Comparison of ENCODE assay signal across 34 cellular contexts in genomic region chr6:22754111-22754510, GRCh38.
A peak's percentile ranks its signal among the peaks of the same experiment; 100 is the strongest.
DNase-seq lines count a peak whose midpoint lies in the region; ATAC-seq, FAIRE-seq and TF ChIP-seq lines count a peak whose summit lies in the region.
"Had no signal": no experiment of that assay in that cellular context is flagged by ENCODE, and none has a peak within 500 bp of the region (broad histone marks: within the 10 kb centered on the region; RNA-seq: fewer than 3 reads in every experiment).

No MANE protein-coding gene starts in this region.

- FAIRE-seq in bronchial epithelial cell (lab: Jason Lieb, UNC), result no peak
- FAIRE-seq: GM18507, urothelium cell line had no signal

- no peak overlapping the region for H2BK5ac ChIP-seq in IMR-90 (ENCODE audit: low read depth, low read length, poor library complexity, severe bottlenecking)

- ATAC-seq in IMR-90 (ENCODE audit: low read depth), result peak; percentile 93
- no peak for ATAC-seq in HG03108 (IDR thresholded peaks at IDR 0.05; ENCODE audit: unreplicated experiment)
- ATAC-seq: left colon, right cardiac atrium had no signal

- H3K27me3 ChIP-seq in ACC112 (ENCODE audit: insufficient read depth, low read length) (no peaks in the 10 kb centered on the region), IMR-90 (ENCODE audit: control insufficient read depth, insufficient read depth, low read length) (no peaks in the 10 kb centered on the region), bronchial epithelial cell (ENCODE audit: control insufficient read depth, insufficient read depth, low read length) (no peaks in the 10 kb centered on the region), H7 (ENCODE audit: control insufficient read depth, insufficient read depth, low read length) (no peaks in the 10 kb centered on the region)
- H3K27me3 ChIP-seq: esophagus squamous epithelium, Peyer's patch, testis had no signal

- no CpG with 5 or more reads among the region's 2 CpGs for WGBS in IMR-90 (ENCODE audit: extremely low coverage in 2 of 2, insufficient read length in 1 of 2), 2 experiments

- no TSS peak for BruUV-seq in IMR-90 (replicated peaks; lab: Mats Ljungman, UMichigan)

- H2BK15ac ChIP-seq in IMR-90 (ENCODE audit: low read depth, low read length), result no peak overlapping the region

- no peaks in the 10 kb centered on the region for H4K20me1 ChIP-seq in IMR-90 (ENCODE audit: insufficient read depth, low read length)

- H2AK5ac ChIP-seq in IMR-90 (ENCODE audit: low read depth, low read length), result no peak overlapping the region

- H3K36me3 ChIP-seq in ACC112 (ENCODE audit: insufficient read depth, low read length) (no peaks in the 10 kb centered on the region), IMR-90 (ENCODE audit: control insufficient read depth, insufficient read depth, low read length) (no peaks in the 10 kb centered on the region), bronchial epithelial cell (ENCODE audit: control insufficient read depth, insufficient read depth, low read length) (no peaks in the 10 kb centered on the region), H7 (replicated peaks; ENCODE audit: control insufficient read depth, insufficient read depth, low read length) (no peaks in the 10 kb centered on the region)
- H3K36me3 ChIP-seq: esophagus squamous epithelium, HAP-1, Peyer's patch, WERI-Rb-1 had no signal

- H3K14ac ChIP-seq in IMR-90 (replicated peaks; ENCODE audit: low read depth, low read length), result peak overlapping the region; percentile 42; the same call in 1 of the 2 replicates

- no peak overlapping the region for H3K56ac ChIP-seq in IMR-90 (ENCODE audit: extremely low read depth, insufficient read depth, low read length)

- peak overlapping the region; percentile 12 for H2AFZ ChIP-seq in ACC112 (ENCODE audit: low read length, unreplicated experiment)
- no peak overlapping the region for H2AFZ ChIP-seq in IMR-90 (replicated peaks; ENCODE audit: low read length, poor library complexity)

- CTCF ChIA-PET in IMR-90 (lab: Yijun Ruan, JAX), result interaction anchor here (0.5 kb wide), 1 partner anchor 244 kb away, joined by 3 read pairs; no protein-coding TSS in a partner anchor

- dilution Hi-C loops in IMR-90 (cut with HindIII; ENCODE audit: low sequenced_read_pairs, unreplicated experiment), result no loop called here

- H3K18ac ChIP-seq in IMR-90 (ENCODE audit: low read depth, low read length), result no peak overlapping the region

- TF ChIP-seq RAD21 in IMR-90 (IDR thresholded peaks at IDR 0.05; ENCODE audit: low read length), result no peak

- no peak overlapping the region for H3K4me3 ChIP-seq in ACC112 (ENCODE audit: low read depth, low read length)
- no peak overlapping the region for H3K4me3 ChIP-seq in IMR-90 (ENCODE audit: insufficient read depth, low read depth, low read length)
- H3K4me3 ChIP-seq in bronchial epithelial cell (ENCODE audit: low read depth, low read length), result no peak overlapping the region
- no peak overlapping the region for H3K4me3 ChIP-seq in H7 (ENCODE audit: insufficient read depth, low read depth, low read length)
- H3K4me3 ChIP-seq: esophagus squamous epithelium, HAP-1, Peyer's patch, testis had no signal

- H3K9me3 ChIP-seq in IMR-90 (ENCODE audit: control insufficient read depth, insufficient read depth, low read length), result no peaks in the 10 kb centered on the region; the same call in 1 of the 2 replicates
- H3K9me3 ChIP-seq: esophagus squamous epithelium, HAP-1, Peyer's patch, testis had no signal

- POLR2A ChIA-PET in IMR-90 (lab: Charles Lee; ENCODE audit: unreplicated experiment), result no interaction called here

- H4K91ac ChIP-seq in IMR-90 (ENCODE audit: insufficient read depth, low read depth, low read length), result no peak overlapping the region

- intact Hi-C loops in IMR-90 (cut with micrococcal nuclease), result loop anchor here (10.0 kb wide), 1 partner anchor 121 kb away; no protein-coding TSS in a partner anchor

- peak; percentile 87 for DNase-seq in IMR-90
- DNase-seq in bronchial epithelial cell (ENCODE audit: low read depth), result peak; percentile 2
- DNase-seq in iris pigment epithelial cell (ENCODE audit: low read depth), result peak; percentile 78
- no peak for DNase-seq in activated CD4-positive, CD25-positive, alpha-beta regulatory T cell (lab: John Stamatoyannopoulos, UW)
- no peak for DNase-seq in H7
- no peak for DNase-seq in SK-N-DZ (ENCODE audit: low spot score)
- DNase-seq: activated CD4-positive, alpha-beta T cell treated with anti-CD3 and anti-CD28 coated beads, Interleukin-2, amount 10 ng/mL, durations not matched to agents 24 days and 14 days; activated effector memory CD4-positive, alpha-beta T cell treated with anti-CD3 and anti-CD28 coated beads, Interleukin-2, amount 50 U/mL, for 16 hours; activated T-cell treated with anti-CD3 and anti-CD28 coated beads, Interleukin-2, amount 50 U/mL, for 1 hour; aorta; Calu3; CD4-positive, CD25-positive, alpha-beta regulatory T cell; dermis blood vessel endothelial cell; esophagus squamous epithelium; immature natural killer cell; left colon; NCI-H1436; NCI-H2081 treated with DMSO at 0.1 percent for 48 hours; NCI-H345; NCI-H748 treated with DMSO at 0.1 percent for 48 hours; Peyer's patch; posterior cingulate gyrus; right cardiac atrium; SHP77; stimulated activated CD8-positive, alpha-beta memory T cell treated with anti-CD3 and anti-CD28 coated beads, Interleukin-4, amount 100 ng/mL, for 48 hours; T1000; testis; WERI-Rb-1 had no signal

- H3K79me2 ChIP-seq in ACC112 (ENCODE audit: control insufficient read depth, insufficient read depth, low read length, unreplicated experiment), result no peaks in the 10 kb centered on the region

- H3K9me1 ChIP-seq in IMR-90 (ENCODE audit: insufficient read depth, low read length), result 0 out of 2 replicates have a peak, but pooled peaks cover 3% of the 10 kb centered on the region

- no peak overlapping the region for H2AK9ac ChIP-seq in IMR-90 (replicated peaks; ENCODE audit: low read depth, low read length, poor library complexity)

- H3K4me1 ChIP-seq in ACC112 (ENCODE audit: control insufficient read depth, insufficient read depth, low read length, unreplicated experiment), result peaks cover 4% of the 10 kb centered on the region
- H3K4me1 ChIP-seq in IMR-90 (ENCODE audit: control insufficient read depth, insufficient read depth, low read length), result peaks cover 5% of the 10 kb centered on the region; the same call in 1 of the 2 replicates
- H3K4me1 ChIP-seq: esophagus squamous epithelium, HAP-1, Peyer's patch, testis had no signal

- H3K9ac ChIP-seq in IMR-90 (ENCODE audit: low read depth, low read length), result no peak overlapping the region
- H3K9ac ChIP-seq: KMS-11 had no signal

- no peaks in the 10 kb centered on the region for H3K79me1 ChIP-seq in IMR-90 (ENCODE audit: low read depth in 1 of 2, low read length in 2 of 2)

- no peak overlapping the region for H4K5ac ChIP-seq in IMR-90 (ENCODE audit: low read depth, low read length)

- peak overlapping the region in 1 of 2 experiments; percentile 32; a peak in 2 of 4 replicates for H4K8ac ChIP-seq in IMR-90 (ENCODE audit: low read depth in 2 of 2, low read length in 2 of 2)

- TF ChIP-seq CTCF in IMR-90 (conservative IDR thresholded peaks at IDR 0.05; ENCODE audit: low read depth, low read length) (no peak), bronchial epithelial cell (IDR thresholded peaks at IDR 0.05; ENCODE audit: insufficient read depth, low read length, severe bottlenecking) (no peak)

- in situ Hi-C loops in IMR-90 (cut with MboI; ENCODE audit: low sequenced_read_pairs), result no loop called here

- H3K4me2 ChIP-seq in IMR-90 (ENCODE audit: low read depth, low read length), result no peak overlapping the region
- H3K4me2 ChIP-seq: KMS-11 had no signal

- peak overlapping the region; percentile 53; the same call in 1 of the 2 replicates for H2BK120ac ChIP-seq in IMR-90 (ENCODE audit: low read depth, low read length)

- no peak overlapping the region for H3K23ac ChIP-seq in IMR-90 (ENCODE audit: low read depth, low read length)

- H2BK20ac ChIP-seq in IMR-90 (ENCODE audit: low read depth, low read length), result peak overlapping the region; percentile 31; the same call in 1 of the 2 replicates

- no peak overlapping the region; the same call in 1 of the 2 replicates for H3K4ac ChIP-seq in IMR-90 (ENCODE audit: low read depth, low read length)

- TF ChIP-seq POLR2A in IMR-90 (IDR thresholded peaks at IDR 0.05; ENCODE audit: low read depth, low read length), result no peak

- H3K27ac ChIP-seq in ACC112 (ENCODE audit: low read depth, low read length), result no peak overlapping the region
- no peak overlapping the region for H3K27ac ChIP-seq in IMR-90 (ENCODE audit: insufficient read depth, low read length)
- H3K27ac ChIP-seq: esophagus squamous epithelium, KMS-11, Peyer's patch, testis, WERI-Rb-1 had no signal

TF ChIP-seq in IMR-90, 13 proteins besides CTCF, POLR2A, EP300 and RAD21 (continues in another document):
- TF ChIP-seq USF2 (IDR thresholded peaks at IDR 0.05; ENCODE audit: low read depth, low read length) (no peak), SMC3 (IDR thresholded peaks at IDR 0.05; ENCODE audit: low read depth, low read length) (no peak), BHLHE40 (IDR thresholded peaks at IDR 0.05; ENCODE audit: low read depth, low read length) (no peak), MXI1 (IDR thresholded peaks at IDR 0.05; ENCODE audit: borderline replicate concordance, low read depth, low read length) (no peak), NFE2L2 (IDR thresholded peaks at IDR 0.05; ENCODE audit: low read depth, low read length) (no peak), MAFK (IDR thresholded peaks at IDR 0.05; ENCODE audit: low read depth, low read length) (no peak), RCOR1 (IDR thresholded peaks at IDR 0.05; ENCODE audit: insufficient replicate concordance, low read length) (no peak), CHD1 (IDR thresholded peaks at IDR 0.05; ENCODE audit: low read depth, low read length) (no peak), CEBPB (IDR thresholded peaks at IDR 0.05; ENCODE audit: low read depth, low read length) (no peak)
- TF ChIP-seq, protein P1, sequence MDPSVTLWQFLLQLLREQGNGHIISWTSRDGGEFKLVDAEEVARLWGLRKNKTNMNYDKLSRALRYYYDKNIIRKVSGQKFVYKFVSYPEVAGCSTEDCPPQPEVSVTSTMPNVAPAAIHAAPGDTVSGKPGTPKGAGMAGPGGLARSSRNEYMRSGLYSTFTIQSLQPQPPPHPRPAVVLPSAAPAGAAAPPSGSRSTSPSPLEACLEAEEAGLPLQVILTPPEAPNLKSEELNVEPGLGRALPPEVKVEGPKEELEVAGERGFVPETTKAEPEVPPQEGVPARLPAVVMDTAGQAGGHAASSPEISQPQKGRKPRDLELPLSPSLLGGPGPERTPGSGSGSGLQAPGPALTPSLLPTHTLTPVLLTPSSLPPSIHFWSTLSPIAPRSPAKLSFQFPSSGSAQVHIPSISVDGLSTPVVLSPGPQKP (IDR thresholded peaks at IDR 0.05; ENCODE audit: borderline replicate concordance, low read depth, low read length), result no peak

Comparison
In these comparisons a context has a peak if more than half of its experiments do, and no peak if none do; other contexts are left out.
1. DNase-seq: peak in IMR-90 (single experiment), bronchial epithelial cell (single experiment) and iris pigment epithelial cell (single experiment); none in activated CD4-positive, CD25-positive, alpha-beta regulatory T cell (0 of 4), H7 (single experiment) and SK-N-DZ (single experiment).